Comparison of ENCODE assay signal across 9 cellular contexts in the genomic region with DNA sequence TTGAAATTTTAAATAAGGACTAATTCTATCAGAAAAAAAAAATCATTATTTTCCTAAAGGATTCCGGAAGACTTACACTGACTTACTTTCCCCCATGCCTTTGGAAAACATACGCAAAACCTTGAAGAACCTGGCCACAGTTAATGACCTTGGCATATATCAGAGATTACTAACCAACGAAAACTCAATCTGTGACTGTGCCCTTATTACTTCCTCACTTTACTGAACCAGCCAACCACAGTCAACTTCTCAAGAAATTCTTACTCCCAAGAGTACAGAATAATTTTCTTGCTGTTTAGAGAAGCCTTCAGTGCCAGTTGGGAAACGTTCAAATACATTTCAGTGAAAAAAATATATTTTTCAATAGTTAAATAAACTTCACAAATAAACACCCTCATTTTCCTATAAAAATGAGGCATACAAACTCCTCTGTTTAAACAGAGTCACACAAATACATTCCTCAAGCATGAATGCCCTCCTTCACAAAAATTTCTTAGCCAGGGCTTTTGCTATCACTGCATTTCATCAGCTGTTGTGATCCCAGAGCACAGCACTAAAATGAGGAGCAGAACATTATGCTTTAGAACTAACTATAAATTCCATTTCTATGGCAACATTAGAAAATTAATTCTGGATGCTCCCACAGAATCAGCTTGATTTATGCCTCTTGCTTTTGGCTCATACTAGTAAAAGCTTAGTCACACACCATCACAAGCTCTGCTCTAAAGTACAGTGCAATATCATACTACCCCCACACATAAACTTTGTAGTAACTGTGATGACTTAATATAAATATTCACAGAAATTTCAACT.
DNase-seq lines count a peak whose midpoint lies in the region; ATAC-seq and TF ChIP-seq lines count a peak whose summit lies in the region.
"Had no signal": no experiment of that assay in that cellular context is flagged by ENCODE, and none has a peak within 500 bp of the region (broad histone marks: within the 10 kb centered on the region; RNA-seq: fewer than 3 reads in every experiment).

No MANE protein-coding gene starts in this region.

- H3K36me3 ChIP-seq in endodermal cell (ENCODE audit: control insufficient read depth, insufficient read depth, low read length) = peaks cover 52% of the 10 kb centered on the region
- no peaks in the 10 kb centered on the region for H3K36me3 ChIP-seq in mucosa of descending colon (ENCODE audit: low read depth)
- peaks cover 0 to 41% (median 3%) of the 10 kb centered on the region in 4 donors for H3K36me3 ChIP-seq in upper lobe of left lung

- 83 to 94% methylated on average over 2 to 4 of the region's 4 CpGs for WGBS in endodermal cell (ENCODE audit: insufficient coverage in 1 of 2, insufficient read length in 1 of 2), 2 experiments
- WGBS in upper lobe of left lung, 2 donors = 73 to 74% methylated on average over 4 of the region's 4 CpGs

- DNase-seq in LHCN-M2 (ENCODE audit: low read depth) (peak; percentile 81), endodermal cell (no peak), mucosa of descending colon (no peak), upper lobe of left lung (no peak), DMS153 (lab: John Stamatoyannopoulos, UW) (no peak), islet precursor cell (no peak)

- peak; percentile 60 for ATAC-seq in mucosa of descending colon
- ATAC-seq in upper lobe of left lung (ENCODE audit: low FRiP score in 2 of 2) = peak in 1 of 2 donors; percentile 89
- ATAC-seq in HG03196 (IDR thresholded peaks at IDR 0.05; ENCODE audit: unreplicated experiment) = no peak
- no peak for ATAC-seq in HG02884 (IDR thresholded peaks at IDR 0.05; ENCODE audit: unreplicated experiment)

- no peaks in the 10 kb centered on the region for H3K4me1 ChIP-seq in endodermal cell (ENCODE audit: control insufficient read depth, insufficient read depth, low read length)
- H3K4me1 ChIP-seq in mucosa of descending colon (ENCODE audit: low read depth) = no peaks in the 10 kb centered on the region
- peaks cover 0 to 34% (median 10%) of the 10 kb centered on the region in 4 donors for H3K4me1 ChIP-seq in upper lobe of left lung

- no peak overlapping the region for H3K4me3 ChIP-seq in endodermal cell (ENCODE audit: low read length)
- no peak overlapping the region for H3K4me3 ChIP-seq in mucosa of descending colon
- no peak overlapping the region for H3K4me3 ChIP-seq in upper lobe of left lung

- no peak overlapping the region for H3K27ac Mint-ChIP-seq in endodermal cell
- H3K27ac Mint-ChIP-seq: activated T-helper 1 cell treated with anti-CD3 and anti-CD28 coated beads, Interleukin-12 subunit alpha, Interleukin-12 subunit beta, Interleukin-2, Interleukin-4 antibody, amounts not matched to agents 30 ng/mL and 10 ng/mL and 1 ng/mL, durations not matched to agents 14 hours and 24 hours and 36 hours had no signal

- no peak overlapping the region for H3K9ac ChIP-seq in endodermal cell (ENCODE audit: extremely low read depth, low read length, poor library complexity, severe bottlenecking)

- TF ChIP-seq POLR2A in upper lobe of left lung (IDR thresholded peaks at IDR 0.05) = no peak

- no peak for TF ChIP-seq CTCF in endodermal cell (conservative IDR thresholded peaks at IDR 0.05)
- TF ChIP-seq CTCF in mucosa of descending colon (IDR thresholded peaks at IDR 0.05) = no peak
- TF ChIP-seq CTCF in upper lobe of left lung (IDR thresholded peaks at IDR 0.05) = no peak

- H3K9me3 ChIP-seq in endodermal cell (ENCODE audit: control insufficient read depth, low read length) (no peaks in the 10 kb centered on the region), mucosa of descending colon (no peaks in the 10 kb centered on the region), upper lobe of left lung (no peaks in the 10 kb centered on the region)

- H3K9me3 Mint-ChIP-seq in endodermal cell = no peaks in the 10 kb centered on the region
- H3K9me3 Mint-ChIP-seq: activated T-helper 1 cell treated with anti-CD3 and anti-CD28 coated beads, Interleukin-12 subunit alpha, Interleukin-12 subunit beta, Interleukin-2, Interleukin-4 antibody, amounts not matched to agents 30 ng/mL and 10 ng/mL and 1 ng/mL, durations not matched to agents 14 hours and 24 hours and 36 hours had no signal

- H3K27me3 ChIP-seq in endodermal cell (ENCODE audit: control insufficient read depth, insufficient read depth, low read length, poor library complexity, severe bottlenecking) (no peaks in the 10 kb centered on the region), upper lobe of left lung (no peaks in the 10 kb centered on the region)

- H3K4me1 Mint-ChIP-seq in endodermal cell = peaks cover 16% of the 10 kb centered on the region

- H3K27me3 Mint-ChIP-seq in endodermal cell (ENCODE audit: insufficient read depth) = no peaks in the 10 kb centered on the region

- peaks cover 39% of the 10 kb centered on the region for H3K36me3 Mint-ChIP-seq in endodermal cell (ENCODE audit: low read depth)

- no peak overlapping the region for H3K4me3 Mint-ChIP-seq in endodermal cell
- H3K4me3 Mint-ChIP-seq: activated T-helper 1 cell treated with anti-CD3 and anti-CD28 coated beads, Interleukin-12 subunit alpha, Interleukin-12 subunit beta, Interleukin-2, Interleukin-4 antibody, amounts not matched to agents 30 ng/mL and 10 ng/mL and 1 ng/mL, durations not matched to agents 14 hours and 24 hours and 36 hours had no signal

- intact Hi-C loops in mucosa of descending colon (cut with DNase I, micrococcal nuclease) = no loop called here

- H3K27ac ChIP-seq in endodermal cell (ENCODE audit: low read depth, low read length) (peak overlapping the region; percentile 55), upper lobe of left lung (peak overlapping the region; percentile 32 to 58 (median 40))

- TF ChIP-seq EP300 in upper lobe of left lung (IDR thresholded peaks at IDR 0.05) = no peak
